1 cellular context compared by ENCODE assay signal in genomic region chr20:32628960-32629530, GRCh38.
A peak's percentile ranks its signal among the peaks of the same experiment; 100 is the strongest.
TF ChIP-seq lines count a peak whose summit lies in the region.

No MANE protein-coding gene starts in this region.

TF ChIP-seq in K562, 482 proteins besides CTCF, POLR2A, EP300 and RAD21 (continued from another document and continues in another):
- TF ChIP-seq CHD7 (IDR thresholded peaks at IDR 0.05; ENCODE audit: low read depth, low read length) (no peak), EHMT2 (IDR thresholded peaks at IDR 0.05) (no peak), TAF7 (tag; IDR thresholded peaks at IDR 0.05) (no peak), HDAC8 (tag; IDR thresholded peaks at IDR 0.05) (no peak), CCNT2 (IDR thresholded peaks at IDR 0.05; ENCODE audit: borderline replicate concordance, extremely low read depth, insufficient read length, low read depth, low read length) (no peak), POLR2AphosphoS2 (IDR thresholded peaks at IDR 0.05; ENCODE audit: low read length) (no peak), MTA2 (IDR thresholded peaks at IDR 0.05; ENCODE audit: low read depth) (no peak), MCM2 (IDR thresholded peaks at IDR 0.05; ENCODE audit: low read depth) (no peak), SMARCA5 (IDR thresholded peaks at IDR 0.05) (no peak), ZNF740 (CRISPR knock-in tag; IDR thresholded peaks at IDR 0.05) (no peak), ZNF740 (tag; IDR thresholded peaks at IDR 0.05) (peak in 1 of 2 experiments; percentile 50; a peak in 1 of 4 replicates), HEY1 (CRISPR knock-in tag; IDR thresholded peaks at IDR 0.05; ENCODE audit: borderline replicate concordance) (no peak), SMAD1 (IDR thresholded peaks at IDR 0.05; ENCODE audit: low read depth, low read length, partially characterized antibody) (no peak), ZNF232 (CRISPR knock-in tag; IDR thresholded peaks at IDR 0.05) (0 out of 2 replicates have a peak, but pooled peaks have one; percentile 22), CBFA2T2 (conservative IDR thresholded peaks at IDR 0.05) (no peak), BCL6 (CRISPR knock-in tag; IDR thresholded peaks at IDR 0.05) (no peak), SRSF3 (IDR thresholded peaks at IDR 0.05; ENCODE audit: insufficient read depth, low read length) (no peak), NONO (IDR thresholded peaks at IDR 0.05; ENCODE audit: low read depth in 2 of 2, low read length in 1 of 2) (no peak), DNMT1 (IDR thresholded peaks at IDR 0.05) (no peak), ARID1B (IDR thresholded peaks at IDR 0.05) (peak; percentile 25; the same call in 1 of the 2 replicates), MYNN (IDR thresholded peaks at IDR 0.05) (no peak), MYNN (CRISPR knock-in tag; IDR thresholded peaks at IDR 0.05) (no peak), ZBTB40 (IDR thresholded peaks at IDR 0.05) (no peak), ZBTB40 (CRISPR knock-in tag; IDR thresholded peaks at IDR 0.05) (no peak), NFIX (CRISPR knock-in tag; IDR thresholded peaks at IDR 0.05; ENCODE audit: low read depth) (0 out of 2 replicates have a peak, but pooled peaks have one; percentile 8), KAT2B (IDR thresholded peaks at IDR 0.05; ENCODE audit: low read depth, low read length) (no peak), SRSF7 (optimal IDR thresholded peaks at IDR 0.05; ENCODE audit: low read depth, low read length) (no peak), ZNF384 (IDR thresholded peaks at IDR 0.05; ENCODE audit: low read depth, low read length) (no peak), TGIF2 (CRISPR knock-in tag; IDR thresholded peaks at IDR 0.05) (no peak; the same call in 1 of the 2 replicates), PML (IDR thresholded peaks at IDR 0.05; ENCODE audit: low read length) (no peak), STAT5A (IDR thresholded peaks at IDR 0.05; ENCODE audit: borderline replicate concordance, low read length) (no peak), ZBTB34 (CRISPR knock-in tag; IDR thresholded peaks at IDR 0.05) (no peak), ZNF316 (IDR thresholded peaks at IDR 0.05) (peak; percentile 78), ZKSCAN1 (IDR thresholded peaks at IDR 0.05; ENCODE audit: low read depth, low read length) (no peak), ZBTB33 (CRISPR knock-in tag; IDR thresholded peaks at IDR 0.05) (peak; percentile 27; the same call in 1 of the 2 replicates), MAFG (tag; conservative IDR thresholded peaks at IDR 0.05) (peak; percentile 65), ATF4 (CRISPR knock-in tag; IDR thresholded peaks at IDR 0.05) (no peak)
